16 cellular contexts compared by ENCODE assay signal in genomic region chr12:107057071-107057834, GRCh38. TPM values are rescaled to one million over a fixed set of nuclear protein-coding genes. Genes with fewer than 3 reads are reported as not detected.
DNase-seq lines count a peak whose midpoint lies in the region; ATAC-seq and TF ChIP-seq lines count a peak whose summit lies in the region.
"Had no signal": no experiment of that assay in that cellular context is flagged by ENCODE, and none has a peak within 500 bp of the region (broad histone marks: within the 10 kb centered on the region; RNA-seq: fewer than 3 reads in every experiment).

No MANE protein-coding gene starts in this region.

- no peak for TF ChIP-seq CTCF in MCF 10A (IDR thresholded peaks at IDR 0.05; ENCODE audit: unreplicated experiment)
- peak in 1 of 3 donors; percentile 17 for TF ChIP-seq CTCF in breast epithelium (IDR thresholded peaks at IDR 0.05)
- TF ChIP-seq CTCF in RWPE2 (IDR thresholded peaks at IDR 0.05; ENCODE audit: poor library complexity, severe bottlenecking) = no peak
- no peak for TF ChIP-seq CTCF in esophagus muscularis mucosa (IDR thresholded peaks at IDR 0.05)
- no peak for TF ChIP-seq CTCF in thyroid gland (IDR thresholded peaks at IDR 0.05)

- CTCF ChIA-PET in MCF 10A (lab: Yijun Ruan, JAX) = interaction anchor here (0.7 to 1.0 kb wide), 2 partner anchors 19 to 496 kb away, joined by 3 read pairs; no protein-coding TSS in a partner anchor

- peaks cover 13% of the 10 kb centered on the region for H3K9me3 Mint-ChIP-seq in MCF 10A (ENCODE audit: unreplicated experiment)

- POLR2A ChIA-PET in MCF 10A (lab: Yijun Ruan, JAX) = interaction anchor here (0.7 to 1.3 kb wide), 3 partner anchors 30 to 702 kb away, joined by 3 read pairs; no protein-coding TSS in a partner anchor

- peaks cover 0 to 10% of the 10 kb centered on the region in 2 donors for H3K9me3 ChIP-seq in breast epithelium
- H3K9me3 ChIP-seq in RWPE2 (ENCODE audit: severe bottlenecking) = peaks cover 6% of the 10 kb centered on the region
- H3K9me3 ChIP-seq in esophagus muscularis mucosa = peaks cover 0 to 9% (median 4%) of the 10 kb centered on the region in 4 donors
- H3K9me3 ChIP-seq in thyroid gland = no peaks in the 10 kb centered on the region

- no peaks in the 10 kb centered on the region for H3K27me3 Mint-ChIP-seq in MCF 10A (ENCODE audit: insufficient read depth, unreplicated experiment)

- H3K4me3 ChIP-seq in breast epithelium (no peak overlapping the region), RWPE2 (ENCODE audit: severe bottlenecking) (no peak overlapping the region), esophagus muscularis mucosa (no peak overlapping the region), thyroid gland (replicated peaks in 1 of 3) (no peak overlapping the region)
- H3K4me3 ChIP-seq: cardiac muscle cell, SK-N-MC, uterus had no signal

- H3K4me1 ChIP-seq in breast epithelium = no peaks in the 10 kb centered on the region
- H3K4me1 ChIP-seq in RWPE2 (ENCODE audit: insufficient read depth, poor library complexity, severe bottlenecking) = peaks cover 13% of the 10 kb centered on the region
- H3K4me1 ChIP-seq in esophagus muscularis mucosa = peaks cover 0 to 32% (median 19%) of the 10 kb centered on the region in 4 donors
- peaks cover 6 to 14% of the 10 kb centered on the region in 2 donors for H3K4me1 ChIP-seq in thyroid gland

- H3K27ac Mint-ChIP-seq in MCF 10A (ENCODE audit: low read depth, unreplicated experiment) = peak overlapping the region; percentile 31
- H3K27ac Mint-ChIP-seq: activated T-helper 1 cell treated with anti-CD3 and anti-CD28 coated beads, Interleukin-12 subunit alpha, Interleukin-12 subunit beta, Interleukin-2, Interleukin-4 antibody, amounts not matched to agents 30 ng/mL and 10 ng/mL and 1 ng/mL, durations not matched to agents 14 hours and 24 hours and 36 hours had no signal

- intact Hi-C loops in MCF 10A (cut with micrococcal nuclease) (no loop called here), breast epithelium (cut with DNase I; ENCODE audit: low total_unique reads) (no loop called here), esophagus muscularis mucosa (cut with DNase I) (no loop called here), thyroid gland (cut with DNase I) (no loop called here)

- no peaks in the 10 kb centered on the region for H3K27me3 ChIP-seq in breast epithelium
- no peaks in the 10 kb centered on the region for H3K27me3 ChIP-seq in RWPE2 (ENCODE audit: insufficient read depth, poor library complexity, severe bottlenecking)
- H3K27me3 ChIP-seq in esophagus muscularis mucosa = no peaks in the 10 kb centered on the region
- H3K27me3 ChIP-seq in thyroid gland = no peaks in the 10 kb centered on the region
- H3K27me3 ChIP-seq: cardiac muscle cell, uterus had no signal

- 67% methylated on average over 4 of the region's 4 CpGs for whole genome bisulfite sequencing in esophagus muscularis mucosa
- WGBS in thyroid gland, 2 donors = 78 to 81% methylated on average over 4 of the region's 4 CpGs

- peaks cover 8% of the 10 kb centered on the region for H3K4me1 Mint-ChIP-seq in MCF 10A (ENCODE audit: insufficient read depth, unreplicated experiment)
- H3K4me1 Mint-ChIP-seq: neural crest cell had no signal

- TF ChIP-seq POLR2A in breast epithelium (IDR thresholded peaks at IDR 0.05) (no peak), esophagus muscularis mucosa (IDR thresholded peaks at IDR 0.05; ENCODE audit: low read depth) (no peak), thyroid gland (IDR thresholded peaks at IDR 0.05) (no peak)

- no peak overlapping the region for H3K4me3 Mint-ChIP-seq in MCF 10A (ENCODE audit: unreplicated experiment)
- H3K4me3 Mint-ChIP-seq: activated T-helper 1 cell treated with anti-CD3 and anti-CD28 coated beads, Interleukin-12 subunit alpha, Interleukin-12 subunit beta, Interleukin-2, Interleukin-4 antibody, amounts not matched to agents 30 ng/mL and 10 ng/mL and 1 ng/mL, durations not matched to agents 14 hours and 24 hours and 36 hours; neural crest cell had no signal

- ATAC-seq in RWPE2 (ENCODE audit: low read depth) (peak; percentile 91), GM19397 (IDR thresholded peaks at IDR 0.05; ENCODE audit: unreplicated experiment) (no peak), HG03439 (IDR thresholded peaks at IDR 0.05; ENCODE audit: unreplicated experiment) (no peak), GM18511 (IDR thresholded peaks at IDR 0.05; ENCODE audit: unreplicated experiment) (no peak)
- ATAC-seq: activated CD4-positive, CD25-positive, alpha-beta regulatory T cell treated with anti-CD3 and anti-CD28 coated beads, Interleukin-2, amount 50 U/mL, for 24 hours had no signal

- H3K36me3 ChIP-seq in breast epithelium (no peaks in the 10 kb centered on the region), RWPE2 (ENCODE audit: low read depth) (no peaks in the 10 kb centered on the region), esophagus muscularis mucosa (no peaks in the 10 kb centered on the region), thyroid gland (no peaks in the 10 kb centered on the region)
- H3K36me3 ChIP-seq: cardiac muscle cell, uterus had no signal

- TF ChIP-seq EP300 in esophagus muscularis mucosa (IDR thresholded peaks at IDR 0.05) = no peak

- no TSS peak for BruUV-seq in MCF 10A (replicated peaks; lab: Mats Ljungman, UMichigan)

- no peaks in the 10 kb centered on the region for H3K36me3 Mint-ChIP-seq in MCF 10A (ENCODE audit: insufficient read depth, unreplicated experiment)

- DNase-seq in MCF 10A (ENCODE audit: unreplicated experiment) = no peak
- no peak for DNase-seq in breast epithelium (ENCODE audit: low spot score in 2 of 2)
- DNase-seq in RWPE2 (ENCODE audit: low spot score) = no peak
- no peak for DNase-seq in esophagus muscularis mucosa (ENCODE audit: extremely low spot score)
- DNase-seq in thyroid gland = no peak
- DNase-seq: NCI-H1105 treated with DMSO at 0.1 percent for 48 hours, NCI-H526 treated with DMSO at 0.1 percent for 48 hours, uterus had no signal

- no peak overlapping the region for H3K27ac ChIP-seq in breast epithelium
- peak overlapping the region; percentile 34 for H3K27ac ChIP-seq in RWPE2 (ENCODE audit: poor library complexity, severe bottlenecking)
- peak overlapping the region in 3 of 4 donors; percentile 4 to 33 (median 5) for H3K27ac ChIP-seq in esophagus muscularis mucosa (replicated peaks in 1 of 4)
- peak overlapping the region in 2 of 3 donors; percentile 8 to 34 for H3K27ac ChIP-seq in thyroid gland
- H3K27ac ChIP-seq: SK-N-MC, uterus had no signal

RNA-seq across cellular contexts. Expression of gene CRY1, which starts 36.1 kb away (rescaled TPM):
- total RNA-seq in MCF 10A (2022) (11.6 and 14.9 TPM in 2 replicates), breast epithelium (10 to 100 TPM; 24.0 to 81.5 (median 47.5) TPM), esophagus muscularis mucosa (10 to 100 TPM; 29.1 to 42.9 (median 34.9) TPM), thyroid gland (10 to 100 TPM; 53.3 to 68.8 (median 61.7) TPM)

Comparison
In these comparisons a context has a peak if more than half of its experiments do, and no peak if none do; other contexts are left out.
1. H3K27ac ChIP-seq: peak in RWPE2 (single experiment), esophagus muscularis mucosa (3 of 4) and thyroid gland (2 of 3); none in breast epithelium (0 of 2).